9 cellular contexts compared by ENCODE assay signal in genomic region chr2:176139170-176139611, GRCh38. TPM values are rescaled to one million over a fixed set of nuclear protein-coding genes. Genes with fewer than 3 reads are reported as not detected.
A peak's percentile ranks its signal among the peaks of the same experiment; 100 is the strongest.
DNase-seq lines count a peak whose midpoint lies in the region; ATAC-seq and TF ChIP-seq lines count a peak whose summit lies in the region.
"Had no signal": no experiment of that assay in that cellular context is flagged by ENCODE, and none has a peak within 500 bp of the region (broad histone marks: within the 10 kb centered on the region; RNA-seq: fewer than 3 reads in every experiment).

No MANE protein-coding gene starts in this region.

- H3K9me3 ChIP-seq in adrenal gland (replicated peaks in 1 of 3) (no peaks in the 10 kb centered on the region), mucosa of rectum (ENCODE audit: control insufficient read depth in 2 of 2, low read length in 2 of 2) (no peaks in the 10 kb centered on the region), tibial artery (no peaks in the 10 kb centered on the region)

- peaks cover 10 to 12% of the 10 kb centered on the region in 2 donors for H3K36me3 Mint-ChIP-seq in activated T-cell treated with anti-CD3 and anti-CD28 coated beads, Interleukin-2, amount 50 U/mL, for 72 hours (ENCODE audit: insufficient read depth in 2 of 2)

- peak overlapping the region; percentile 55 to 70 for H3K4me3 Mint-ChIP-seq in activated T-cell treated with anti-CD3 and anti-CD28 coated beads, Interleukin-2, amount 50 U/mL, for 72 hours

- peak overlapping the region; percentile 61 for H3K27ac Mint-ChIP-seq in activated T-cell treated with anti-CD3 and anti-CD28 coated beads, Interleukin-2, amount 50 U/mL, for 72 hours

- DNase-seq in activated T-cell treated with anti-CD3 and anti-CD28 coated beads, Interleukin-2, amount 50 U/mL, for 72 hours, result no peak
- no peak for DNase-seq in activated T-cell treated with anti-CD3 and anti-CD28 coated beads, Interleukin-2, amount 50 U/mL, for 1 hour
- DNase-seq in adrenal gland (peak in 2 of 7 donors; percentile 53 to 71), tibial artery (no peak), mesendoderm (no peak), DMS53 treated with DMSO at 0.1 percent for 48 hours (lab: John Stamatoyannopoulos, UW; ENCODE audit: unreplicated experiment) (no peak)
- DNase-seq: stimulated activated CD4-positive, alpha-beta T cell treated with anti-CD3 and anti-CD28 coated beads, Interleukin-2, amount 100 ng/mL, for 48 hours had no signal

- H2BK120ac ChIP-seq in mesendoderm (ENCODE audit: low read depth, low read length), result no peak overlapping the region

- H3K27me3 ChIP-seq in adrenal gland (no peaks in the 10 kb centered on the region), mucosa of rectum (ENCODE audit: control insufficient read depth in 2 of 2, insufficient read depth in 2 of 2, low read length in 2 of 2) (peaks cover 3 to 10% of the 10 kb centered on the region in 2 donors), tibial artery (peaks cover 0 to 16% of the 10 kb centered on the region in 2 donors), mesendoderm (ENCODE audit: insufficient read depth, low read length, poor library complexity) (peaks cover 82% of the 10 kb centered on the region)

- H3K4me1 ChIP-seq in adrenal gland (replicated peaks in 1 of 2) (peaks cover 31 to 46% of the 10 kb centered on the region in 2 donors), mucosa of rectum (ENCODE audit: control insufficient read depth in 2 of 2, insufficient read depth in 2 of 2, low read length in 2 of 2) (peaks cover 23 to 27% of the 10 kb centered on the region in 2 donors), tibial artery (peaks cover 0 to 39% (median 22%) of the 10 kb centered on the region in 4 donors), mesendoderm (ENCODE audit: control insufficient read depth, low read depth, low read length) (no peaks in the 10 kb centered on the region)

- no peak overlapping the region for H3K23ac ChIP-seq in mesendoderm (ENCODE audit: low read length)

- peaks cover 36% of the 10 kb centered on the region for H3K4me1 Mint-ChIP-seq in activated T-cell treated with anti-CD3 and anti-CD28 coated beads, Interleukin-2, amount 50 U/mL, for 72 hours (ENCODE audit: low read depth)

- peaks cover 76% of the 10 kb centered on the region for H3K27me3 Mint-ChIP-seq in activated T-cell treated with anti-CD3 and anti-CD28 coated beads, Interleukin-2, amount 50 U/mL, for 72 hours (ENCODE audit: low read depth)

- no peak overlapping the region for H4K8ac ChIP-seq in mesendoderm (ENCODE audit: low read depth, low read length)

- TF ChIP-seq POLR2A in adrenal gland (IDR thresholded peaks at IDR 0.05), result no peak

- no peak overlapping the region for H4K5ac ChIP-seq in mesendoderm (ENCODE audit: low read length)

- no peak overlapping the region for H3K4me2 ChIP-seq in mesendoderm (ENCODE audit: low read length)

- no peak overlapping the region for H3K56ac ChIP-seq in mesendoderm (ENCODE audit: low read length)

- H2BK15ac ChIP-seq in mesendoderm (replicated peaks; ENCODE audit: low read depth), result no peak overlapping the region

- no peaks in the 10 kb centered on the region for H3K9me3 Mint-ChIP-seq in activated T-cell treated with anti-CD3 and anti-CD28 coated beads, Interleukin-2, amount 50 U/mL, for 72 hours

- WGBS in adrenal gland, 4 donors, result 19 to 38% (median 21%) methylated on average over 17 to 18 of the region's 18 CpGs
- no CpG with 5 or more reads among the region's 18 CpGs for WGBS in mesendoderm (ENCODE audit: extremely low coverage, insufficient coverage, low lambda C conversion rate)

- H3K36me3 ChIP-seq in adrenal gland (replicated peaks in 1 of 2) (no peaks in the 10 kb centered on the region), mucosa of rectum (ENCODE audit: control insufficient read depth in 2 of 2, insufficient read depth in 2 of 2, low read length in 2 of 2) (no peaks in the 10 kb centered on the region), tibial artery (no peaks in the 10 kb centered on the region), mesendoderm (ENCODE audit: control insufficient read depth, insufficient read depth, low read length) (no peaks in the 10 kb centered on the region)

- no peak overlapping the region for H2BK5ac ChIP-seq in mesendoderm (ENCODE audit: low read length)

- intact Hi-C loops in adrenal gland (cut with DNase I) (no loop called here), tibial artery (cut with DNase I; ENCODE audit: low total_unique reads) (no loop called here)

- no peak overlapping the region for H2AK5ac ChIP-seq in mesendoderm (ENCODE audit: low read length)

- H3K18ac ChIP-seq in mesendoderm (ENCODE audit: low read length), result no peak overlapping the region

- H3K4ac ChIP-seq in mesendoderm (ENCODE audit: low read depth, low read length), result no peak overlapping the region

- no peak for ATAC-seq in activated T-cell treated with anti-CD3 and anti-CD28 coated beads, Interleukin-2, amount 50 U/mL, for 72 hours (replicated peaks in 1 of 2)
- no peak for ATAC-seq in HG02870 (IDR thresholded peaks at IDR 0.05; ENCODE audit: unreplicated experiment)

- H3K9ac ChIP-seq in mucosa of rectum (ENCODE audit: low read depth in 1 of 2, low read length in 2 of 2) (peak overlapping the region in 1 of 2 donors; percentile 32), mesendoderm (ENCODE audit: low read length) (no peak overlapping the region)

- H3K27ac ChIP-seq in adrenal gland (peak overlapping the region; percentile 58 to 97 (median 78)), mucosa of rectum (ENCODE audit: low read depth in 2 of 2, low read length in 2 of 2) (peak overlapping the region; percentile 16 to 61), tibial artery (peak overlapping the region; percentile 57 to 60), mesendoderm (ENCODE audit: low read depth, low read length) (no peak overlapping the region)

- TF ChIP-seq CTCF in adrenal gland (IDR thresholded peaks at IDR 0.05) (no peak), tibial artery (IDR thresholded peaks at IDR 0.05) (no peak)

- H3K79me1 ChIP-seq in mesendoderm (ENCODE audit: low read length), result no peaks in the 10 kb centered on the region

- no peaks in the 10 kb centered on the region for H3K79me2 ChIP-seq in mesendoderm (ENCODE audit: control insufficient read depth, insufficient read depth, low read length)

- H3K4me3 ChIP-seq in adrenal gland (peak overlapping the region in 2 of 4 donors; percentile 13 to 96), mucosa of rectum (ENCODE audit: low read length in 2 of 2) (peak overlapping the region in 1 of 2 donors; percentile 41), tibial artery (peak overlapping the region; percentile 48 to 57), mesendoderm (ENCODE audit: low read length) (no peak overlapping the region)

RNA-seq across cellular contexts. Expression of gene HOXD8, which starts 9.7 kb away (rescaled TPM):
- not detected for total RNA-seq in activated T-cell treated with anti-CD3 and anti-CD28 coated beads, Interleukin-2, amount 50 U/mL, for 72 hours
- 10 to 100 TPM; 11.3 to 46.2 (median 35.0) TPM for total RNA-seq in adrenal gland
- 10 to 100 TPM; 14.4 to 19.8 (median 17.3) TPM for polyA plus RNA-seq in adrenal gland
- polyA plus RNA-seq in mesendoderm (2013, experiment 1 of 2), result not detected
- not detected for polyA plus RNA-seq in mesendoderm (2013, experiment 2 of 2)

RNA-seq across cellular contexts. Expression of gene HOXD4, which starts 12.2 kb away (rescaled TPM):
- not detected for total RNA-seq in activated T-cell treated with anti-CD3 and anti-CD28 coated beads, Interleukin-2, amount 50 U/mL, for 72 hours
- 10 to 100 TPM in 4 of 8 donors, 1 to 10 TPM in 4; 1.9 to 20.2 (median 7.5) TPM for total RNA-seq in adrenal gland
- polyA plus RNA-seq in adrenal gland, result 10 to 100 TPM in 2 of 3 donors, 1 to 10 TPM in 1; 2.2 to 38.5 (median 27.0) TPM
- not detected for polyA plus RNA-seq in mesendoderm (2013, experiment 1 of 2)
- not detected for polyA plus RNA-seq in mesendoderm (2013, experiment 2 of 2)

RNA-seq across cellular contexts. Expression of gene HOXD9, which starts 16.7 kb away (rescaled TPM):
- not detected for total RNA-seq in activated T-cell treated with anti-CD3 and anti-CD28 coated beads, Interleukin-2, amount 50 U/mL, for 72 hours
- 10 to 100 TPM in 4 of 8 donors, 1 to 10 TPM in 4; 2.7 to 35.6 (median 10.1) TPM for total RNA-seq in adrenal gland
- 1 to 10 TPM; 2.5 to 7.6 (median 7.5) TPM for polyA plus RNA-seq in adrenal gland
- polyA plus RNA-seq in mesendoderm (2013, experiment 1 of 2), result not detected
- not detected for polyA plus RNA-seq in mesendoderm (2013, experiment 2 of 2)

RNA-seq across cellular contexts. Expression of gene HOXD3, which starts 17.9 kb away (rescaled TPM):
- not detected for total RNA-seq in activated T-cell treated with anti-CD3 and anti-CD28 coated beads, Interleukin-2, amount 50 U/mL, for 72 hours
- total RNA-seq in adrenal gland, result 10 to 100 TPM in 4 of 8 donors, 1 to 10 TPM in 4; 3.3 to 41.3 (median 10.6) TPM
- 10 to 100 TPM in 2 of 3 donors, 1 to 10 TPM in 1; 2.0 to 15.9 (median 12.5) TPM for polyA plus RNA-seq in adrenal gland
- not detected for polyA plus RNA-seq in mesendoderm (2013, experiment 1 of 2)
- not detected for polyA plus RNA-seq in mesendoderm (2013, experiment 2 of 2)

RNA-seq across cellular contexts. Expression of gene HOXD10, which starts 22.6 kb away (rescaled TPM):
- total RNA-seq in activated T-cell treated with anti-CD3 and anti-CD28 coated beads, Interleukin-2, amount 50 U/mL, for 72 hours, result not detected
- under 1 TPM in 2 of 8 donors, not detected in 6; 0.14 to 0.23 TPM for total RNA-seq in adrenal gland
- polyA plus RNA-seq in adrenal gland, result under 1 TPM in 1 of 3 donors, not detected in 2; 0.11 TPM
- not detected for polyA plus RNA-seq in mesendoderm (2013, experiment 1 of 2)
- not detected for polyA plus RNA-seq in mesendoderm (2013, experiment 2 of 2)

Comparison
In these comparisons a context has a peak if more than half of its experiments do, and no peak if none do; other contexts are left out.
1. RNA of gene HOXD8, which starts 9.7 kb away (total RNA-seq): 11.3 to 46.2 TPM in adrenal gland; not detected in activated T-cell treated with anti-CD3 and anti-CD28 coated beads, Interleukin-2, amount 50 U/mL, for 72 hours; every median in the first group is over 10 times any median in the second.